In genomic region chr11:83914995-83915394, GRCh38 we compare ENCODE assay signal across 9 cellular contexts.
"Had no signal": no experiment of that assay in that cellular context is flagged by ENCODE, and none has a peak within 500 bp of the region (broad histone marks: within the 10 kb centered on the region; RNA-seq: fewer than 3 reads in every experiment).

No MANE protein-coding gene starts in this region.

- H3K9ac ChIP-seq: GM23248 had no signal

- ATAC-seq: HCT116, HepG2 had no signal

- DNase-seq: GM23248, GOT3, HFFc6 had no signal

- H3K4me3 ChIP-seq: GM23248, HAP-1 had no signal

- FAIRE-seq: H54, HepG2 had no signal

- H3K4me1 Mint-ChIP-seq: IgD-negative memory B cell had no signal

- H3K4me1 ChIP-seq: HAP-1 had no signal

- H3K36me3 Mint-ChIP-seq: IgD-negative memory B cell had no signal

- H3K9me3 ChIP-seq: HAP-1 had no signal

- H3K36me3 ChIP-seq: HAP-1 had no signal

- H3K27ac ChIP-seq: GM23248, HL-60 had no signal

- H3K27ac Mint-ChIP-seq: HFFc6, IgD-negative memory B cell had no signal

- H2AFZ ChIP-seq: GM23248 had no signal

- H3K4me3 Mint-ChIP-seq: HFFc6, IgD-negative memory B cell had no signal
